26 cellular contexts compared by ENCODE assay signal in genomic region chr2:152548111-152548875, GRCh38.
DNase-seq lines count a peak whose midpoint lies in the region; ATAC-seq and TF ChIP-seq lines count a peak whose summit lies in the region.
"Had no signal": no experiment of that assay in that cellular context is flagged by ENCODE, and none has a peak within 500 bp of the region (broad histone marks: within the 10 kb centered on the region; RNA-seq: fewer than 3 reads in every experiment).

No MANE protein-coding gene starts in this region.

- H3K4me3 Mint-ChIP-seq in Calu3 (ENCODE audit: low read depth, unreplicated experiment): no peak overlapping the region
- H3K4me3 Mint-ChIP-seq: activated T-cell treated with anti-CD3 and anti-CD28 coated beads, Interleukin-2, amount 50 U/mL, for 4 hours; IgD-negative memory B cell; T-cell had no signal

- H3K36me3 ChIP-seq in left ventricle myocardium inferior (no peaks in the 10 kb centered on the region), neuronal stem cell (replicated peaks in 1 of 2; ENCODE audit: control insufficient read depth in 2 of 2, insufficient read depth in 2 of 2, low read length in 2 of 2) (peaks cover 2 to 73% of the 10 kb centered on the region in 2 donors)
- H3K36me3 ChIP-seq: cardiac muscle cell had no signal

- H3K9me3 Mint-ChIP-seq in Calu3 (ENCODE audit: low read depth, unreplicated experiment): no peaks in the 10 kb centered on the region
- H3K9me3 Mint-ChIP-seq: activated T-cell treated with anti-CD3 and anti-CD28 coated beads, Interleukin-2, amount 50 U/mL, for 4 hours; IgD-negative memory B cell; T-cell had no signal

- no peak overlapping the region for H2BK12ac ChIP-seq in neuronal stem cell (ENCODE audit: low read length)

- H3K18ac ChIP-seq in neuronal stem cell (ENCODE audit: low read length): no peak overlapping the region

- BruUV-seq in Calu3 (replicated peaks; lab: Mats Ljungman, UMichigan): no TSS peak

- H3K36me3 Mint-ChIP-seq in Calu3 (ENCODE audit: insufficient read depth, unreplicated experiment): peaks cover 9% of the 10 kb centered on the region
- H3K36me3 Mint-ChIP-seq: T-cell had no signal

- H3K4me1 ChIP-seq in left ventricle myocardium inferior: peaks cover 29% of the 10 kb centered on the region
- H3K4me1 ChIP-seq in neuronal stem cell (ENCODE audit: control insufficient read depth in 2 of 2, insufficient read depth in 1 of 2, low read depth in 1 of 2, low read length in 2 of 2): peaks cover 4 to 11% of the 10 kb centered on the region in 2 donors

- no peaks in the 10 kb centered on the region for H3K79me1 ChIP-seq in neuronal stem cell (ENCODE audit: low read depth, low read length)

- H3K9me3 ChIP-seq in left ventricle myocardium inferior (replicated peaks) (no peaks in the 10 kb centered on the region), neuronal stem cell (replicated peaks in 1 of 2; ENCODE audit: control insufficient read depth in 2 of 2, insufficient read depth in 1 of 2, low read depth in 1 of 2, low read length in 2 of 2) (no peaks in the 10 kb centered on the region)
- H3K9me3 ChIP-seq: A549, Caco-2, spleen had no signal

- no peaks in the 10 kb centered on the region for H3K27me3 Mint-ChIP-seq in Calu3 (ENCODE audit: unreplicated experiment)
- H3K27me3 Mint-ChIP-seq: IgD-negative memory B cell, T-cell had no signal

- H2AFZ ChIP-seq in neuronal stem cell (ENCODE audit: low read length): no peak overlapping the region

- no peak overlapping the region for H3K4me2 ChIP-seq in neuronal stem cell (ENCODE audit: insufficient read depth, low read length, poor library complexity, severe bottlenecking)
- H3K4me2 ChIP-seq: A549 had no signal

- CTCF ChIA-PET in Calu3 (lab: Charles Lee): no interaction called here

- no peak overlapping the region for H2BK120ac ChIP-seq in neuronal stem cell (ENCODE audit: low read depth, low read length)

- H3K27ac ChIP-seq in left ventricle myocardium inferior (replicated peaks) (no peak overlapping the region), angular gyrus (ENCODE audit: low read depth, low read length) (peak overlapping the region; percentile 11), neuronal stem cell (replicated peaks; ENCODE audit: low read length) (no peak overlapping the region)
- H3K27ac ChIP-seq: A549, cardiac muscle cell, epithelial cell of prostate, HL-60, spleen had no signal

- peak; percentile 38 for ATAC-seq in left ventricle myocardium superior
- no peak for ATAC-seq in HG03097 (IDR thresholded peaks at IDR 0.05; ENCODE audit: low FRiP score, unreplicated experiment)
- no peak for ATAC-seq in HG03432 (IDR thresholded peaks at IDR 0.05; ENCODE audit: unreplicated experiment)
- ATAC-seq: A549; activated T-cell treated with anti-CD3 and anti-CD28 coated beads, Interleukin-2, amount 50 U/mL, for 4 hours; stimulated activated naive CD8-positive, alpha-beta T cell treated with anti-CD3 and anti-CD28 coated beads, Interleukin-15, Interleukin-2, amounts not matched to agents 100 U/mL and 50 U/mL, for 24 hours; T-cell had no signal

- H4K91ac ChIP-seq in neuronal stem cell (ENCODE audit: low read depth, low read length, poor library complexity): no peak overlapping the region

- intact Hi-C loops in left ventricle myocardium superior (cut with micrococcal nuclease): no loop called here
- intact Hi-C loops in left ventricle myocardium inferior (cut with micrococcal nuclease): no loop called here
- intact Hi-C loops in Calu3 (cut with micrococcal nuclease; ENCODE audit: unreplicated experiment): no loop called here

- no peak overlapping the region for H3K27ac Mint-ChIP-seq in Calu3 (ENCODE audit: unreplicated experiment)
- H3K27ac Mint-ChIP-seq: IgD-negative memory B cell, T-cell had no signal

- no peak overlapping the region for H4K8ac ChIP-seq in neuronal stem cell (ENCODE audit: low read depth, low read length)

- H3K27me3 ChIP-seq in left ventricle myocardium inferior (ENCODE audit: low read depth) (no peaks in the 10 kb centered on the region), neuronal stem cell (ENCODE audit: control insufficient read depth in 3 of 3, insufficient read depth in 3 of 3, low read depth in 1 of 3, low read length in 3 of 3) (no peaks in the 10 kb centered on the region)
- H3K27me3 ChIP-seq: cardiac muscle cell, spleen had no signal

- no CpG with 5 or more reads among the region's 8 CpGs for WGBS in neuronal stem cell (ENCODE audit: extremely low coverage in 2 of 2, insufficient read length in 2 of 2, insufficient replicate concordance in 1 of 2), 2 donors

- no peak overlapping the region for H3K4ac ChIP-seq in neuronal stem cell (ENCODE audit: low read length)

- no peak overlapping the region for H2BK5ac ChIP-seq in neuronal stem cell (ENCODE audit: low read length)

- H3K4me1 Mint-ChIP-seq in Calu3 (ENCODE audit: low read depth, unreplicated experiment): no peaks in the 10 kb centered on the region
- H3K4me1 Mint-ChIP-seq: IgD-negative memory B cell, T-cell had no signal

- no peak overlapping the region for H3K4me3 ChIP-seq in left ventricle myocardium inferior
- no peak overlapping the region for H3K4me3 ChIP-seq in neuronal stem cell (ENCODE audit: low read length in 2 of 2)
- H3K4me3 ChIP-seq: A549, cardiac muscle cell, spleen had no signal

- no peak overlapping the region for H3K9ac ChIP-seq in neuronal stem cell (ENCODE audit: low read depth, low read length, poor library complexity)

- DNase-seq in left ventricle myocardium superior (no peak), left ventricle myocardium inferior (no peak), kidney tubule cell (ENCODE audit: low spot score) (peak; percentile 64), neuronal stem cell (ENCODE audit: low spot score) (no peak), Calu3 (no peak)
- DNase-seq: activated naive CD4-positive, alpha-beta T cell; activated T-cell treated with anti-CD3 and anti-CD28 coated beads, Interleukin-2, amount 50 U/mL, for 4 hours; Caco-2; dermis blood vessel endothelial cell; DND-41; islet precursor cell; NCI-H1417 treated with DMSO at 0.1 percent for 48 hours; Right ventricle myocardium superior; spleen; stimulated activated CD4-positive, alpha-beta T cell treated with anti-CD3 and anti-CD28 coated beads, Interleukin-4, amount 100 ng/mL, for 24 hours; stimulated activated naive CD8-positive, alpha-beta T cell treated with anti-CD3 and anti-CD28 coated beads, Interleukin-15, Interleukin-2, amounts not matched to agents 100 U/mL and 50 U/mL, for 24 hours; T-cell; trophoblast cell had no signal

- H2AK5ac ChIP-seq in neuronal stem cell (ENCODE audit: low read depth, low read length): no peak overlapping the region

- no peak overlapping the region for H3K23ac ChIP-seq in neuronal stem cell (ENCODE audit: low read depth, low read length, poor library complexity)

- no peak for TF ChIP-seq CTCF in left ventricle myocardium inferior (IDR thresholded peaks at IDR 0.05; ENCODE audit: borderline replicate concordance)
- no peak for TF ChIP-seq CTCF in Calu3 (IDR thresholded peaks at IDR 0.05; ENCODE audit: unreplicated experiment)

- H3K14ac ChIP-seq in neuronal stem cell (ENCODE audit: low read length): no peak overlapping the region

- no peak overlapping the region for H2BK15ac ChIP-seq in neuronal stem cell (ENCODE audit: low read length)
